Comparison of ENCODE assay signal across 22 cellular contexts in the genomic region with DNA sequence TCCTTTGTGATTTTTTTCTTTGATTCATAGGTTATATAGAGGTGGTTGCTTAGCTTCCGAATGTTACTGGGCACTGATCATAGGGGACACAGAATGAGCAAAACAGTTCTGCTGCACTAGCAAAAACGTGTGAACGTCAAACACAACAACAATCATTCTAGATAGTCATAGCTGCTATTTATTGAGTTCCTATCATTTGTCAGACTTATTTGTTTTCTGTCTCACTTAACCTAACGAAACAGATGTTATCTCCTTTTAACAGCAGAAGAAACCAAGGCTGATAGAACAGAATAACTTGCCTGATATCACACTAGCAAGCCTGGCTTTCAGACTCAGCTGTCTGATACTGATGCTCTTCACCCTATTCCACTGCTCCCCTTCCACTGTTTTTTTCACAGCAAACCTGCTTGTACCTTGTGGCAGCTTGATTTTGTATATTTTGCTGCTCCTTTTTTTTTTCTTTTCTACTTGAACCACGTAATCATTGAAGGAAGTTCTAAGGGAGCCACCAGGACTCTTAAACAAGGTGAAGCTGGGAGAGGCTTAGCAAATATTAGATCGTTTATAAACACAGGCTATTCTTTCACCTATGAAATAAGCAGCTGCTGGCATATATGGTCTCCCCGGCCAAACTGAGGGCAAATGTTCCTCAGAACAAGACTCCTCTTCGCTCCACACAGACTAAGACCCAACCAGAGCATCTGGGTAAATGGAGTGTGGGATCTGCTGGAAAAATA.
A peak's percentile ranks its signal among the peaks of the same experiment; 100 is the strongest.
DNase-seq lines count a peak whose midpoint lies in the region; ATAC-seq, FAIRE-seq and TF ChIP-seq lines count a peak whose summit lies in the region.
"Had no signal": no experiment of that assay in that cellular context is flagged by ENCODE, and none has a peak within 500 bp of the region (broad histone marks: within the 10 kb centered on the region; RNA-seq: fewer than 3 reads in every experiment).

No MANE protein-coding gene starts in this region.

- peaks cover 9% of the 10 kb centered on the region for H3K27me3 Mint-ChIP-seq in activated CD8-positive, alpha-beta T cell treated with anti-CD3 and anti-CD28 coated beads, Interleukin-2, amount 10 ng/mL, durations not matched to agents 7 days and 5 days (ENCODE audit: low read depth)
- H3K27me3 Mint-ChIP-seq: activated T-cell treated with anti-CD3 and anti-CD28 coated beads, Interleukin-2, amount 50 U/mL, for 24 hours had no signal

- BruUV-seq in OCI-LY7 (replicated peaks; lab: Mats Ljungman, UMichigan) (no TSS peak), A673 (replicated peaks; lab: Mats Ljungman, UMichigan) (no TSS peak)

- intact Hi-C loops in mucosa of descending colon (cut with DNase I, micrococcal nuclease) (no loop called here), OCI-LY7 (cut with micrococcal nuclease; ENCODE audit: unreplicated experiment) (no loop called here), A673 (cut with micrococcal nuclease; ENCODE audit: unreplicated experiment) (no loop called here)

- no peak for TF ChIP-seq POLR2A in H54 (IDR thresholded peaks at IDR 0.05; ENCODE audit: low read depth, low read length)

- no peaks in the 10 kb centered on the region for H4K20me1 ChIP-seq in OCI-LY7 (ENCODE audit: insufficient read depth, low read length)

- peak; percentile 43 for ATAC-seq in activated CD8-positive, alpha-beta T cell treated with anti-CD3 and anti-CD28 coated beads, Interleukin-2, amount 10 ng/mL, durations not matched to agents 7 days and 5 days
- ATAC-seq in mucosa of descending colon: peak; percentile 62
- ATAC-seq: A549, gastroesophageal sphincter, right lobe of liver had no signal

- no peak overlapping the region for H3K4me2 ChIP-seq in OCI-LY7 (ENCODE audit: low read length)
- H3K4me2 ChIP-seq: A549 had no signal

- peak; percentile 60 to 64 for DNase-seq in NCI-H2081 (lab: John Stamatoyannopoulos, UW)
- DNase-seq in NCI-H2081 treated with DMSO at 0.1 percent for 48 hours (lab: John Stamatoyannopoulos, UW): no peak
- no peak for DNase-seq in H54 (ENCODE audit: insufficient read length, low spot score)
- no peak for DNase-seq in activated CD8-positive, alpha-beta T cell treated with anti-CD3 and anti-CD28 coated beads, Interleukin-2, amount 10 ng/mL, durations not matched to agents 7 days and 5 days
- no peak for DNase-seq in mucosa of descending colon
- DNase-seq in OCI-LY7 (ENCODE audit: low spot score): no peak
- DNase-seq in A673 (ENCODE audit: low spot score): no peak
- DNase-seq in substantia nigra (lab: John Stamatoyannopoulos, UW): no peak
- DNase-seq: activated CD4-positive, CD25-positive, alpha-beta regulatory T cell; activated T-cell treated with anti-CD3 and anti-CD28 coated beads, Interleukin-2, amount 50 U/mL, for 24 hours; amniotic stem cell; Kasumi-1; NCI-H1694 treated with DMSO at 0.1 percent for 48 hours; NCI-H524 treated with DMSO at 0.1 percent for 48 hours; right lobe of liver; thyroid gland had no signal

- H2AFZ ChIP-seq in OCI-LY7 (ENCODE audit: low read length): no peak overlapping the region

- POLR2A ChIA-PET in activated CD8-positive, alpha-beta T cell treated with anti-CD3 and anti-CD28 coated beads, Interleukin-2, amount 10 ng/mL, durations not matched to agents 7 days and 5 days (lab: Charles Lee): interaction anchor here (1.3 kb wide), 1 partner anchor 64 kb away, joined by 3 read pairs; no protein-coding TSS in a partner anchor
- POLR2A ChIA-PET in OCI-LY7 (lab: Charles Lee) (no interaction called here), A673 (lab: Charles Lee; ENCODE audit: low non-redundant PET) (no interaction called here)

- H3K27me3 ChIP-seq in A673 (replicated peaks; ENCODE audit: insufficient read depth, low read depth, low read length, poor library complexity): no peaks in the 10 kb centered on the region
- H3K27me3 ChIP-seq: gastroesophageal sphincter, neutrophil, right lobe of liver, thyroid gland had no signal

- no peak for TF ChIP-seq CTCF in mucosa of descending colon (IDR thresholded peaks at IDR 0.05)
- TF ChIP-seq CTCF in OCI-LY7 (conservative IDR thresholded peaks at IDR 0.05; ENCODE audit: low read length): no peak
- no peak for TF ChIP-seq CTCF in A673 (conservative IDR thresholded peaks at IDR 0.05; ENCODE audit: low read depth, low read length)

- peak overlapping the region; percentile 19 for H3K4me3 Mint-ChIP-seq in activated CD8-positive, alpha-beta T cell treated with anti-CD3 and anti-CD28 coated beads, Interleukin-2, amount 10 ng/mL, durations not matched to agents 7 days and 5 days
- H3K4me3 Mint-ChIP-seq: activated T-cell treated with anti-CD3 and anti-CD28 coated beads, Interleukin-2, amount 50 U/mL, for 24 hours; memory B cell had no signal

- H3K36me3 Mint-ChIP-seq in activated CD8-positive, alpha-beta T cell treated with anti-CD3 and anti-CD28 coated beads, Interleukin-2, amount 10 ng/mL, durations not matched to agents 7 days and 5 days (ENCODE audit: low read depth): peaks cover 17% of the 10 kb centered on the region
- H3K36me3 Mint-ChIP-seq: memory B cell had no signal

- no peaks in the 10 kb centered on the region for H3K79me2 ChIP-seq in OCI-LY7 (ENCODE audit: insufficient read depth, low read depth, low read length)

- CTCF ChIA-PET in activated CD8-positive, alpha-beta T cell treated with anti-CD3 and anti-CD28 coated beads, Interleukin-2, amount 10 ng/mL, durations not matched to agents 7 days and 5 days (lab: Charles Lee): interaction anchor here (0.9 to 1.5 kb wide), 2 partner anchors 33 to 165 kb away, joined by 3 to 5 read pairs; no protein-coding TSS in a partner anchor
- CTCF ChIA-PET in OCI-LY7 (lab: Charles Lee; ENCODE audit: unreplicated experiment) (no interaction called here), A673 (lab: Charles Lee) (no interaction called here)

- H3K4me1 ChIP-seq in mucosa of descending colon (ENCODE audit: low read depth) (no peaks in the 10 kb centered on the region), OCI-LY7 (ENCODE audit: insufficient read depth, low read length, poor library complexity, severe bottlenecking) (no peaks in the 10 kb centered on the region), A673 (ENCODE audit: insufficient read depth, low read length, poor library complexity, severe bottlenecking) (no peaks in the 10 kb centered on the region)
- H3K4me1 ChIP-seq: A549, gastroesophageal sphincter, right lobe of liver, thyroid gland had no signal

- no peaks in the 10 kb centered on the region for H3K36me3 ChIP-seq in mucosa of descending colon (ENCODE audit: low read depth)
- no peaks in the 10 kb centered on the region for H3K36me3 ChIP-seq in OCI-LY7 (ENCODE audit: insufficient read depth, low read length)
- H3K36me3 ChIP-seq in A673 (ENCODE audit: insufficient read depth, low read length, poor library complexity, severe bottlenecking): no peaks in the 10 kb centered on the region
- H3K36me3 ChIP-seq: gastroesophageal sphincter, neutrophil, right lobe of liver, thyroid gland had no signal

- H3K9me3 Mint-ChIP-seq in activated CD8-positive, alpha-beta T cell treated with anti-CD3 and anti-CD28 coated beads, Interleukin-2, amount 10 ng/mL, durations not matched to agents 7 days and 5 days (ENCODE audit: insufficient read depth): peaks cover 7% of the 10 kb centered on the region

- peaks cover 33% of the 10 kb centered on the region for H3K4me1 Mint-ChIP-seq in activated CD8-positive, alpha-beta T cell treated with anti-CD3 and anti-CD28 coated beads, Interleukin-2, amount 10 ng/mL, durations not matched to agents 7 days and 5 days (ENCODE audit: low read depth)
- H3K4me1 Mint-ChIP-seq: memory B cell had no signal

- H3K27ac ChIP-seq in OCI-LY7 (ENCODE audit: low read depth, low read length, poor library complexity, severe bottlenecking): no peak overlapping the region
- H3K27ac ChIP-seq in A673 (ENCODE audit: low read depth, low read length, poor library complexity, severe bottlenecking): no peak overlapping the region
- no peak overlapping the region for H3K27ac ChIP-seq in substantia nigra (ENCODE audit: low read depth, low read length, poor library complexity, severe bottlenecking)
- H3K27ac ChIP-seq: A549, epithelial cell of prostate, gastroesophageal sphincter, neutrophil, right lobe of liver, thyroid gland had no signal

- peak overlapping the region; percentile 37 for H3K27ac Mint-ChIP-seq in activated CD8-positive, alpha-beta T cell treated with anti-CD3 and anti-CD28 coated beads, Interleukin-2, amount 10 ng/mL, durations not matched to agents 7 days and 5 days
- H3K27ac Mint-ChIP-seq: activated T-cell treated with anti-CD3 and anti-CD28 coated beads, Interleukin-2, amount 50 U/mL, for 24 hours; memory B cell had no signal

- H3K4me3 ChIP-seq in mucosa of descending colon: no peak overlapping the region
- H3K4me3 ChIP-seq in OCI-LY7 (ENCODE audit: low read depth, low read length, poor library complexity, severe bottlenecking): no peak overlapping the region
- no peak overlapping the region for H3K4me3 ChIP-seq in A673 (ENCODE audit: low read depth, low read length, poor library complexity, severe bottlenecking)
- H3K4me3 ChIP-seq: A549, gastroesophageal sphincter, right lobe of liver, thyroid gland had no signal

- FAIRE-seq in H54 (lab: Jason Lieb, UNC): peak; percentile 79
- FAIRE-seq: A549, H1 had no signal

- no peaks in the 10 kb centered on the region for H3K9me3 ChIP-seq in mucosa of descending colon
- no peaks in the 10 kb centered on the region for H3K9me3 ChIP-seq in OCI-LY7 (ENCODE audit: low read length)
- H3K9me3 ChIP-seq in A673 (ENCODE audit: low read depth, low read length, poor library complexity, severe bottlenecking): no peaks in the 10 kb centered on the region
- H3K9me3 ChIP-seq: A549, neutrophil, right lobe of liver, thyroid gland had no signal

- no peaks in the 10 kb centered on the region for H3K9me2 ChIP-seq in OCI-LY7 (ENCODE audit: insufficient read depth, low read length)

Comparison
In these comparisons a context has a peak if more than half of its experiments do, and no peak if none do; other contexts are left out.
1. DNase-seq: peak in NCI-H2081 (2 of 2); none in NCI-H2081 treated with DMSO at 0.1 percent for 48 hours (single experiment), H54 (single experiment), activated CD8-positive, alpha-beta T cell treated with anti-CD3 and anti-CD28 coated beads, Interleukin-2, amount 10 ng/mL, durations not matched to agents 7 days and 5 days (single experiment), mucosa of descending colon (0 of 3), OCI-LY7 (single experiment), A673 (single experiment) and substantia nigra (0 of 49).